ENCODE assay signal across 1 cellular context in the genomic region with DNA sequence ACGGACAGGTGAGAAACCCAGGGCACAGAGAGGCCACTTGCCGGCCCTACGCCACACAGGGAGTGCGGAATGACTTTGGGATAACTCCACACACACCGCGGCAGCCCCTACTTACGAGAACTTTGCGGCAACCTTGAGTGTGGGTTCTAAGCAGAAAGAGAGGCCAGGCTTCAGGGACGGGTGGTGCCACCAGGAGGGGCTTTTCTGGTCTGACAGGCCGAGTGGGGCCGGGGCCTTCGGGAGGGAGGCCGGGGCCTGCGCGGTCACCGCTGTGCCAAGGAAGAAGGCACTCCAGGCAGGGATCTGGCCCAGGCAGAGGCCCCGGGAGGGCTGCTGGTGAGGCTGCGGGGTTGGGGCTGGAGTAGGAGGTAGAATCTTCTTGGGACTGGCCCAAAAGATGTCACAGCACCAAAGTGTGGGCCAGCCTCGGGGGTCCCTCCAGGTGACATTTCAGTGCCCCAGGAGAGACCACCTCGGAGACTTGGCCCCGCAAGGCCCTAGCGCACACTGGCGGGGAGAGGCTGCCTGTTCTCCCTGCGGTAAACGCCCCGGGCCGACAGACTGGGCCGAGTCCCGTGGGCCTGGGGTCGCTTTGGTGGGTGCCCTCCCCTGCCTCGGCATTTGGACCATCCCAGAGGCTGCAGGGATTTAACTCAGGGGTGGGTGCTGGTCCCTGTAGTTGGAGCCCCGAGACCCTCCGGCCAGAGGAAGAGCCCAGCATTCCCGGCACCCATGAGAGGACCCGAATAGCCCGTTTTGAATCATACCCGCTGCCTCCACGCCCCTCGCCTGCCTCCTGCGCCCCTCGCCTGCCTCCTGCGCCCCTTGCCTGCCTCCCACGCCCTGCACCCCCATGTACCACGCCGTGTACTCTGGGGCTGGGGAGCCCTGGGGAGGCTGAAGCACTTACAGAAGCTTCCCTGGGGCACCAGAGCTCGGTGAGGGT.
TF ChIP-seq lines count a peak whose summit lies in the region.

No MANE protein-coding gene starts in this region.

TF ChIP-seq in GM23338, 12 proteins besides CTCF, POLR2A, EP300 and RAD21:
- TF ChIP-seq ZNF462 (CRISPR knock-in tag; IDR thresholded peaks at IDR 0.05): no peak
- no peak for TF ChIP-seq ZNF331 (CRISPR knock-in tag; IDR thresholded peaks at IDR 0.05; ENCODE audit: low read depth)
- no peak for TF ChIP-seq EZH2phosphoT487 (IDR thresholded peaks at IDR 0.05; ENCODE audit: unreplicated experiment)
- no peak for TF ChIP-seq POLR2AphosphoS5 (IDR thresholded peaks at IDR 0.05; ENCODE audit: low read depth)
- TF ChIP-seq, protein P1, sequence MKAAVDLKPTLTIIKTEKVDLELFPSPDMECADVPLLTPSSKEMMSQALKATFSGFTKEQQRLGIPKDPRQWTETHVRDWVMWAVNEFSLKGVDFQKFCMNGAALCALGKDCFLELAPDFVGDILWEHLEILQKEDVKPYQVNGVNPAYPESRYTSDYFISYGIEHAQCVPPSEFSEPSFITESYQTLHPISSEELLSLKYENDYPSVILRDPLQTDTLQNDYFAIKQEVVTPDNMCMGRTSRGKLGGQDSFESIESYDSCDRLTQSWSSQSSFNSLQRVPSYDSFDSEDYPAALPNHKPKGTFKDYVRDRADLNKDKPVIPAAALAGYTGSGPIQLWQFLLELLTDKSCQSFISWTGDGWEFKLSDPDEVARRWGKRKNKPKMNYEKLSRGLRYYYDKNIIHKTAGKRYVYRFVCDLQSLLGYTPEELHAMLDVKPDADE (IDR thresholded peaks at IDR 0.05): no peak
- no peak for TF ChIP-seq STAT1 (IDR thresholded peaks at IDR 0.05; ENCODE audit: unreplicated experiment)
- TF ChIP-seq ZNF114 (CRISPR knock-in tag; IDR thresholded peaks at IDR 0.05): no peak
- TF ChIP-seq, protein P2, sequence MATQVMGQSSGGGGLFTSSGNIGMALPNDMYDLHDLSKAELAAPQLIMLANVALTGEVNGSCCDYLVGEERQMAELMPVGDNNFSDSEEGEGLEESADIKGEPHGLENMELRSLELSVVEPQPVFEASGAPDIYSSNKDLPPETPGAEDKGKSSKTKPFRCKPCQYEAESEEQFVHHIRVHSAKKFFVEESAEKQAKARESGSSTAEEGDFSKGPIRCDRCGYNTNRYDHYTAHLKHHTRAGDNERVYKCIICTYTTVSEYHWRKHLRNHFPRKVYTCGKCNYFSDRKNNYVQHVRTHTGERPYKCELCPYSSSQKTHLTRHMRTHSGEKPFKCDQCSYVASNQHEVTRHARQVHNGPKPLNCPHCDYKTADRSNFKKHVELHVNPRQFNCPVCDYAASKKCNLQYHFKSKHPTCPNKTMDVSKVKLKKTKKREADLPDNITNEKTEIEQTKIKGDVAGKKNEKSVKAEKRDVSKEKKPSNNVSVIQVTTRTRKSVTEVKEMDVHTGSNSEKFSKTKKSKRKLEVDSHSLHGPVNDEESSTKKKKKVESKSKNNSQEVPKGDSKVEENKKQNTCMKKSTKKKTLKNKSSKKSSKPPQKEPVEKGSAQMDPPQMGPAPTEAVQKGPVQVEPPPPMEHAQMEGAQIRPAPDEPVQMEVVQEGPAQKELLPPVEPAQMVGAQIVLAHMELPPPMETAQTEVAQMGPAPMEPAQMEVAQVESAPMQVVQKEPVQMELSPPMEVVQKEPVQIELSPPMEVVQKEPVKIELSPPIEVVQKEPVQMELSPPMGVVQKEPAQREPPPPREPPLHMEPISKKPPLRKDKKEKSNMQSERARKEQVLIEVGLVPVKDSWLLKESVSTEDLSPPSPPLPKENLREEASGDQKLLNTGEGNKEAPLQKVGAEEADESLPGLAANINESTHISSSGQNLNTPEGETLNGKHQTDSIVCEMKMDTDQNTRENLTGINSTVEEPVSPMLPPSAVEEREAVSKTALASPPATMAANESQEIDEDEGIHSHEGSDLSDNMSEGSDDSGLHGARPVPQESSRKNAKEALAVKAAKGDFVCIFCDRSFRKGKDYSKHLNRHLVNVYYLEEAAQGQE (IDR thresholded peaks at IDR 0.05; ENCODE audit: unreplicated experiment): no peak
- no peak for TF ChIP-seq CREB1 (CRISPR knock-in tag; IDR thresholded peaks at IDR 0.05; ENCODE audit: low read depth)
- no peak for TF ChIP-seq EZH2 (IDR thresholded peaks at IDR 0.05; ENCODE audit: low read depth, unreplicated experiment)
- TF ChIP-seq NANOG (IDR thresholded peaks at IDR 0.05; ENCODE audit: borderline replicate concordance): no peak
- TF ChIP-seq JUNB (IDR thresholded peaks at IDR 0.05; ENCODE audit: unreplicated experiment): no peak
